1 cellular context compared by ENCODE assay signal in genomic region chr13:52201439-52202193, GRCh38.
TF ChIP-seq lines count a peak whose summit lies in the region.
"Not testable (repeated sequence)": the region's sequence is repeated elsewhere in the genome, so short reads cannot be mapped to it uniquely, and the experiment has no call there.

No MANE protein-coding gene starts in this region.

TF ChIP-seq in HepG2, 621 proteins besides CTCF, POLR2A, EP300 and RAD21 (continued from another document and continues in another):
- TF ChIP-seq IKZF5 (CRISPR knock-in tag; IDR thresholded peaks at IDR 0.05), result 0 out of 2 replicates have a peak, but pooled peaks have one; percentile 23
- peak; percentile 31; the same call in 1 of the 2 replicates for TF ChIP-seq KDM2A (CRISPR knock-in tag; IDR thresholded peaks at IDR 0.05; ENCODE audit: borderline replicate concordance, low read depth)
- TF ChIP-seq STAG1 (CRISPR knock-in tag; IDR thresholded peaks at IDR 0.05), result peak; percentile 90
- TF ChIP-seq MXI1 (IDR thresholded peaks at IDR 0.05; ENCODE audit: borderline replicate concordance, low read depth, low read length), result peak; percentile 28; the same call in 1 of the 3 replicates
- TF ChIP-seq ZNF572 (CRISPR knock-in tag; IDR thresholded peaks at IDR 0.05), result 0 out of 2 replicates have a peak, but pooled peaks have one; percentile 26
- TF ChIP-seq ZFX (CRISPR knock-in tag; IDR thresholded peaks at IDR 0.05; ENCODE audit: low read depth), result peak; percentile 44; the same call in 1 of the 2 replicates
- peak; percentile 59; the same call in 1 of the 2 replicates for TF ChIP-seq ELF3 (CRISPR knock-in tag; IDR thresholded peaks at IDR 0.05)
- TF ChIP-seq FOXK1 (CRISPR knock-in tag; IDR thresholded peaks at IDR 0.05; ENCODE audit: borderline replicate concordance, low read depth), result 0 out of 2 replicates have a peak, but pooled peaks have one; percentile 19
- 0 out of 2 replicates have a peak, but pooled peaks have one; percentile 34 for TF ChIP-seq ERF (CRISPR knock-in tag; IDR thresholded peaks at IDR 0.05)
- TF ChIP-seq MAX (IDR thresholded peaks at IDR 0.05), result peak; percentile 40
- TF ChIP-seq TEAD3 (CRISPR knock-in tag; optimal IDR thresholded peaks at IDR 0.05; ENCODE audit: borderline replicate concordance), result peak; percentile 87
- 0 out of 2 replicates have a peak, but pooled peaks have one; percentile 33 for TF ChIP-seq KMT2B (CRISPR knock-in tag; IDR thresholded peaks at IDR 0.05)
- 0 out of 2 replicates have a peak, but pooled peaks have one; percentile 60 for TF ChIP-seq HBP1 (CRISPR knock-in tag; IDR thresholded peaks at IDR 0.05; ENCODE audit: low read depth)
- TF ChIP-seq GABPB1 (CRISPR knock-in tag; IDR thresholded peaks at IDR 0.05), result peak; percentile 24; the same call in 1 of the 2 replicates
- TF ChIP-seq HNF4A (CRISPR knock-in tag; IDR thresholded peaks at IDR 0.05), result 0 out of 2 replicates have a peak, but pooled peaks have one; percentile 9
- peak; percentile 40; the same call in 1 of the 2 replicates for TF ChIP-seq HMGXB3 (CRISPR knock-in tag; IDR thresholded peaks at IDR 0.05; ENCODE audit: borderline replicate concordance)
- peak; percentile 17; the same call in 1 of the 2 replicates for TF ChIP-seq PHF8 (CRISPR knock-in tag; IDR thresholded peaks at IDR 0.05)
- TF ChIP-seq NR2F6 (IDR thresholded peaks at IDR 0.05), result not testable (repeated sequence)
- TF ChIP-seq NR2F6 (CRISPR knock-in tag; IDR thresholded peaks at IDR 0.05), result peak; percentile 14; the same call in 1 of the 2 replicates
- TF ChIP-seq ZBTB7A (CRISPR knock-in tag; IDR thresholded peaks at IDR 0.05), result 0 out of 2 replicates have a peak, but pooled peaks have one; percentile 27
- TF ChIP-seq SAP130 (CRISPR knock-in tag; IDR thresholded peaks at IDR 0.05; ENCODE audit: low read depth), result peak; percentile 61
- peak; percentile 55; the same call in 1 of the 2 replicates for TF ChIP-seq TFDP1 (CRISPR knock-in tag; IDR thresholded peaks at IDR 0.05; ENCODE audit: borderline replicate concordance)
- peak; percentile 50; the same call in 1 of the 2 replicates for TF ChIP-seq ZNF501 (CRISPR knock-in tag; IDR thresholded peaks at IDR 0.05)
- TF ChIP-seq SMC3 (IDR thresholded peaks at IDR 0.05; ENCODE audit: low read length), result peak; percentile 70
- 0 out of 2 replicates have a peak, but pooled peaks have one; percentile 7 for TF ChIP-seq PPARG (CRISPR knock-in tag; conservative IDR thresholded peaks at IDR 0.05)
- TF ChIP-seq KLF16 (CRISPR knock-in tag; IDR thresholded peaks at IDR 0.05), result peak in 1 of 2 experiments; percentile 31; a peak in 1 of 4 replicates
- peak; percentile 43; the same call in 1 of the 2 replicates for TF ChIP-seq KAT8 (CRISPR knock-in tag; IDR thresholded peaks at IDR 0.05)
- peak; percentile 44 for TF ChIP-seq MNT (IDR thresholded peaks at IDR 0.05)
- 0 out of 2 replicates have a peak, but pooled peaks have one; percentile 30 for TF ChIP-seq ZNF276 (CRISPR knock-in tag; IDR thresholded peaks at IDR 0.05; ENCODE audit: low read depth)
- TF ChIP-seq ZNF687 (CRISPR knock-in tag; IDR thresholded peaks at IDR 0.05), result peak; percentile 28; the same call in 1 of the 2 replicates
- TF ChIP-seq ARID5B (CRISPR knock-in tag; IDR thresholded peaks at IDR 0.05), result 0 out of 2 replicates have a peak, but pooled peaks have one; percentile 16
- peak; percentile 28; the same call in 1 of the 2 replicates for TF ChIP-seq ZBTB7B (CRISPR knock-in tag; IDR thresholded peaks at IDR 0.05)
